9 cellular contexts compared by ENCODE assay signal in the genomic region with DNA sequence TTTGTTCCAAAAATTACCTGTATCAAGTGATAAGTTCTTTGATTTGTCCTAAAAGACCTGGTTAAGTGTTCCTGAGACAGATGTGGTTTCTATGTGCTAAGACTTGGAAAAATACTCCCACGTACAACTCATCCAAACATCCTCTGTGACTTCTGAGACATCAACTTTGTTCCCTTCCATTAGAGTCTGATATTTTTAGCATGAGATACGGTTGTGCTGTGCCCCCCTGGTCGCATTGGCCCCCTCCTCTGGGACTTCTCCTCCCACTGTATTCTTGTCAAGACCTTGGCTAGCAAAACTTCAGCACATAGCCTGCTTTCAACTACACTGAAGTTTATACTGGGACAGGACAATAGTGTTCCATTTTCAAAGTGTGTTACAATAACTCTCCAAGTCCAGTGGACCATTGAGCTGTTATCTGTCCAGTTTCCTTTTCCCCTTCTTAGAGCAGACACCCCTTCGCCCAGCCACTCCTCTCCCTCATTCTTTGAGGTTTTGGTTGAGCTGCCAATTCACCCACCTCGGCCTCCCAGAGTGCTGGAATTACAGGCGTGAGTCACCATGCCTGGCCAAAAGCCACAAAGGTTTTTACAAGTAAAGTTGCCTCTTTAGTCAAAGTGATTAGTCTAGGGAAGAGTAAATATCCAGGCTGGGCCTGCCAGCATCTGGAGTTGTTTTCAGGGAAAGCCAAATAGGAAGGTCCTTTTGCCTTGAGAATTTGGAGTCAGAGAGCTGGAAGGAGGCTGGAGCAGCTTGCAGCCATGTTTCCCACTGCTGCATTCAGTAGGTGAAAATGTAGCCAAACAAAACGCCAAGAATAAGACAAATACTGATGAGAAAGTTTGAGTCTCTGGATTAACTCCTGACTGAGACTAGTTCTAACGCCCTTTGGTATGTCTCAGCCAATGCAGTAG. TPM values are rescaled to one million over a fixed set of nuclear protein-coding genes. Genes with fewer than 3 reads are reported as not detected.
DNase-seq lines count a peak whose midpoint lies in the region; ATAC-seq, FAIRE-seq and TF ChIP-seq lines count a peak whose summit lies in the region.
"Had no signal": no experiment of that assay in that cellular context is flagged by ENCODE, and none has a peak within 500 bp of the region (broad histone marks: within the 10 kb centered on the region; RNA-seq: fewer than 3 reads in every experiment).

No MANE protein-coding gene starts in this region.

- no peaks in the 10 kb centered on the region for H3K9me3 ChIP-seq in keratinocyte (ENCODE audit: control insufficient read depth, low read depth, low read length)

- no peaks in the 10 kb centered on the region for H3K9me1 ChIP-seq in keratinocyte (ENCODE audit: control insufficient read depth, extremely low read depth, insufficient read depth, low read length)

- no peak overlapping the region for H3K9ac ChIP-seq in keratinocyte (ENCODE audit: control insufficient read depth, extremely low read depth, insufficient read depth, low read length)

- H3K36me3 ChIP-seq in keratinocyte (ENCODE audit: control insufficient read depth in 2 of 2, extremely low read depth in 1 of 2, insufficient read depth in 2 of 2, low read length in 2 of 2): no peaks in the 10 kb centered on the region

- peak overlapping the region; percentile 60 for H3K4me2 ChIP-seq in keratinocyte (ENCODE audit: control insufficient read depth, extremely low read depth, insufficient read depth, low read depth, low read length)

- H2AFZ ChIP-seq in keratinocyte (ENCODE audit: control insufficient read depth, low read length): peak overlapping the region; percentile 57

- DNase-seq in AG04449 (ENCODE audit: low read depth, low spot score): peak; percentile 92
- peak; percentile 77 for DNase-seq in HS-27A (ENCODE audit: low read depth)
- peak; percentile 77 for DNase-seq in amniotic stem cell (lab: John Stamatoyannopoulos, UW)
- DNase-seq in keratinocyte (ENCODE audit: low read depth, low spot score): no peak
- peak; percentile 41 for DNase-seq in superior temporal gyrus (ENCODE audit: extremely low spot score)
- no peak for DNase-seq in NCI-H1694 (lab: John Stamatoyannopoulos, UW)
- DNase-seq in effector CD8-positive, alpha-beta T cell (lab: John Stamatoyannopoulos, UW): no peak
- DNase-seq: activated naive CD8-positive, alpha-beta T cell treated with anti-CD3 and anti-CD28 coated beads, Interleukin-2, amount 10 ng/mL, durations not matched to agents 7 days and 5 days had no signal

- dilution Hi-C loops in keratinocyte (cut with MboI; ENCODE audit: extremely low pct_ligation_motif_present, low sequenced_read_pairs): no loop called here

- H3K27me3 ChIP-seq in keratinocyte (ENCODE audit: control insufficient read depth, extremely low read depth, insufficient read depth, low read length): peaks cover under 1% of the 10 kb centered on the region

- no peaks in the 10 kb centered on the region for H3K79me2 ChIP-seq in keratinocyte (ENCODE audit: control insufficient read depth, insufficient read depth, low read length)

- no peaks in the 10 kb centered on the region for H4K20me1 ChIP-seq in keratinocyte (ENCODE audit: control insufficient read depth, extremely low read depth, insufficient read depth, low read length)

- H3K27ac ChIP-seq in keratinocyte (ENCODE audit: control insufficient read depth, insufficient read depth, low read length): peak overlapping the region; percentile 29

- TF ChIP-seq CTCF in AG04449 (IDR thresholded peaks at IDR 0.05; ENCODE audit: insufficient read depth, low read length, missing control alignments): no peak
- no peak for TF ChIP-seq CTCF in keratinocyte (optimal IDR thresholded peaks at IDR 0.05 in 1 of 3, IDR thresholded peaks at IDR 0.05 in 1 of 3, conservative IDR thresholded peaks at IDR 0.05 in 1 of 3; ENCODE audit: extremely low read depth in 1 of 3, insufficient read depth in 2 of 3, low read length in 3 of 3)

- no peak overlapping the region for H3K4me3 ChIP-seq in AG04449 (ENCODE audit: low read depth, low read length)
- H3K4me3 ChIP-seq in keratinocyte (ENCODE audit: control insufficient read depth in 2 of 3, extremely low read depth in 1 of 3, insufficient read depth in 2 of 3, low read depth in 1 of 3, low read length in 3 of 3): no peak overlapping the region

- ATAC-seq in HG03095 (IDR thresholded peaks at IDR 0.05; ENCODE audit: unreplicated experiment): no peak

- POLR2A ChIA-PET in AG04449 (lab: Yijun Ruan, JAX): interaction anchor here (0.7 to 1.9 kb wide), 4 partner anchors 13 to 79 kb away, joined by 3 to 8 read pairs (median 6); partner anchors contain the start of gene PDLIM1

- FAIRE-seq in keratinocyte (lab: Jason Lieb, UNC): peak; percentile 96

- CTCF ChIA-PET in AG04449 (lab: Yijun Ruan, JAX): interaction anchor here (0.7 to 2.6 kb wide), 5 partner anchors 9 to 295 kb away, joined by 3 to 7 read pairs (median 3); no protein-coding TSS in a partner anchor

- peaks cover 18% of the 10 kb centered on the region for H3K4me1 ChIP-seq in keratinocyte (ENCODE audit: control insufficient read depth, extremely low read depth, insufficient read depth, low read length)

RNA-seq across cellular contexts. Expression of gene PDLIM1, which starts 17.8 kb away (rescaled TPM):
- polyA plus RNA-seq in keratinocyte: 200 to 450 TPM (median 298 TPM) in 3 replicates
- 152 TPM for polyA plus RNA-seq in keratinocyte (2011; ENCODE audit: low read depth)
- 550 and 564 TPM in 2 replicates for polyA plus RNA-seq in keratinocyte (2011; cell fraction: cytosol; rRNA removed)
- polyA plus RNA-seq in keratinocyte (2011; cell fraction: nucleus; rRNA removed): 299 and 342 TPM in 2 replicates
- 367 and 421 TPM in 2 replicates for polyA plus RNA-seq in keratinocyte (2012; ENCODE audit: low replicate concordance)
- 372 to 462 TPM (median 381 TPM) in 3 replicates for polyA minus RNA-seq in keratinocyte
- 329 TPM for polyA minus RNA-seq in keratinocyte (2011; cell fraction: cytosol; rRNA and poly(A)+ RNA removed)
- polyA minus RNA-seq in keratinocyte (2011; cell fraction: nucleus; rRNA and poly(A)+ RNA removed): 92.1 and 192 TPM in 2 replicates

Comparison
In these comparisons a context has a peak if more than half of its experiments do, and no peak if none do; other contexts are left out.
1. DNase-seq: peak in AG04449 (single experiment), HS-27A (single experiment), amniotic stem cell (single experiment) and superior temporal gyrus (single experiment); none in keratinocyte (single experiment), NCI-H1694 (single experiment) and effector CD8-positive, alpha-beta T cell (single experiment).